Comparison of ENCODE assay signal across 19 cellular contexts in genomic region chr6:34573567-34574183, GRCh38. TPM values are rescaled to one million over a fixed set of nuclear protein-coding genes. Genes with fewer than 3 reads are reported as not detected.
"Had no signal": no experiment of that assay in that cellular context is flagged by ENCODE, and none has a peak within 500 bp of the region (broad histone marks: within the 10 kb centered on the region; RNA-seq: fewer than 3 reads in every experiment).

No MANE protein-coding gene starts in this region.

- H3K9me3 ChIP-seq: thoracic aorta had no signal

- H3K4me3 Mint-ChIP-seq: activated naive CD8-positive, alpha-beta T cell treated with anti-CD3 and anti-CD28 coated beads, Interleukin-2, amount 10 ng/mL, durations not matched to agents 7 days and 5 days; endodermal cell; mesothelial cell of epicardium; stimulated activated memory B cell treated with anti-CD40 and anti-IgM and Interleukin-4, amounts not matched to agents 10 μg/mL and 1 μg/mL and 100 μg/mL, for 72 hours had no signal

- H3K27me3 Mint-ChIP-seq: activated naive CD8-positive, alpha-beta T cell treated with anti-CD3 and anti-CD28 coated beads, Interleukin-2, amount 10 ng/mL, durations not matched to agents 7 days and 5 days had no signal

- H3K4me1 Mint-ChIP-seq: stimulated activated memory B cell treated with anti-CD40 and anti-IgM and Interleukin-4, amounts not matched to agents 10 μg/mL and 1 μg/mL and 100 μg/mL, for 72 hours had no signal

- H3K4me3 ChIP-seq: smooth muscle cell, thoracic aorta had no signal

- H3K36me3 Mint-ChIP-seq: activated naive CD8-positive, alpha-beta T cell treated with anti-CD3 and anti-CD28 coated beads, Interleukin-2, amount 10 ng/mL, durations not matched to agents 7 days and 5 days; mesothelial cell of epicardium; stimulated activated memory B cell treated with anti-CD40 and anti-IgM and Interleukin-4, amounts not matched to agents 10 μg/mL and 1 μg/mL and 100 μg/mL, for 72 hours had no signal

- H3K36me3 ChIP-seq: thoracic aorta had no signal

- DNase-seq: activated CD4-positive, alpha-beta T cell treated with anti-CD3 and anti-CD28 coated beads, Interleukin-2, amount 50 U/mL, for 48 hours; activated gamma-delta T cell; activated naive CD8-positive, alpha-beta T cell treated with anti-CD3 and anti-CD28 coated beads, Interleukin-2, amount 10 ng/mL, durations not matched to agents 7 days and 5 days; amygdala; endodermal cell; foreskin fibroblast; hippocampal formation; stimulated activated CD4-positive, alpha-beta T cell treated with anti-CD3 and anti-CD28 coated beads, Interleukin-4, amount 100 ng/mL, for 4 hours; SW 1271 had no signal

- H3K9me3 Mint-ChIP-seq: activated naive CD8-positive, alpha-beta T cell treated with anti-CD3 and anti-CD28 coated beads, Interleukin-2, amount 10 ng/mL, durations not matched to agents 7 days and 5 days; endodermal cell; mesothelial cell of epicardium; stimulated activated memory B cell treated with anti-CD40 and anti-IgM and Interleukin-4, amounts not matched to agents 10 μg/mL and 1 μg/mL and 100 μg/mL, for 72 hours had no signal

- ATAC-seq: sciatic nerve; stimulated activated memory B cell treated with anti-CD40 and anti-IgM and Interleukin-4, amounts not matched to agents 10 μg/mL and 1 μg/mL and 100 μg/mL, for 72 hours had no signal

- H3K27ac Mint-ChIP-seq: activated naive CD8-positive, alpha-beta T cell treated with anti-CD3 and anti-CD28 coated beads, Interleukin-2, amount 10 ng/mL, durations not matched to agents 7 days and 5 days; mesothelial cell of epicardium; stimulated activated memory B cell treated with anti-CD40 and anti-IgM and Interleukin-4, amounts not matched to agents 10 μg/mL and 1 μg/mL and 100 μg/mL, for 72 hours had no signal

RNA-seq across cellular contexts. Expression of gene SPDEF, which starts 17.5 kb away (rescaled TPM):
- total RNA-seq: activated naive CD8-positive, alpha-beta T cell treated with anti-CD3 and anti-CD28 coated beads, Interleukin-2, amount 10 ng/mL, durations not matched to agents 7 days and 5 days; glomerular endothelial cell; lung microvascular endothelial cell; myocyte; osteocyte; sciatic nerve; smooth muscle cell; T-helper 2 cell treated with Interferon-gamma antibody and Interleukin-4, amounts not matched to agents 100 ng/mL and 5 ng/mL, for 36 hours; thoracic aorta had no signal
